In the genomic region with DNA sequence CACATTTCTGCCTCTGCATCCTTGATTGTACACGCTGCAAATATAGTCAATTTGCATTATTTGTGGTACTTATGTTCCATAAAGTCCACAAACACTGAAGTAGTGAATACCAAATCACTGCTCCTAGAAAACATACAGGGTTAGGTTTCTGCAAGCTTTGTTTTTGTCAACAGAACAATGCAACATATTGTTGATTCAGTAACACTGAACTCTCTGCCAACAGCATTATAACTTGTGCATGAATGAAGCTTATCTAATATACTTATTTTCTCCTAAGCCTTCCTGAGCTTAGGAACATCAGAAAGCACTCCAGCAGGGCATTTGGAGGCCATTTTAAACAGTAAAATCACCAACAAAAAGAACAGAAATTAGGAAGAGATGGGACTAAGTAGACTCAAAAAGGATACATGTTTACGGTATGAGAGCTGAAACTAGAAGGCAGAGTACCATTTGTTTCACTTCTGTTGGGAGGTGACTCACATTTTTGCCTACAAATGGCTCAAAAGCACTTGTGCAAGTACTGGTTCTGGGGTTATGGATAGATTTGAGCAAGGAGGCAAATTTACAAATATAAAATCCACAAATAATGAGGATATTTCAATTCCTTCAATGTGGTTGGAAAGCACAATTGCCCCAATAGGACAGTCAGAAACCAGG, we compare ENCODE assay signal across 1 cellular context.
TF ChIP-seq lines count a peak whose summit lies in the region.

No MANE protein-coding gene starts in this region.

TF ChIP-seq in IMR-90, 13 proteins besides CTCF, POLR2A, EP300 and RAD21:
- TF ChIP-seq CEBPB (IDR thresholded peaks at IDR 0.05; ENCODE audit: low read depth, low read length), result no peak
- TF ChIP-seq RFX5 (IDR thresholded peaks at IDR 0.05; ENCODE audit: low read depth, low read length), result no peak
- no peak for TF ChIP-seq RCOR1 (IDR thresholded peaks at IDR 0.05; ENCODE audit: insufficient replicate concordance, low read length)
- TF ChIP-seq FOS (IDR thresholded peaks at IDR 0.05; ENCODE audit: low read depth, low read length), result no peak
- no peak for TF ChIP-seq SMC3 (IDR thresholded peaks at IDR 0.05; ENCODE audit: low read depth, low read length)
- no peak for TF ChIP-seq MAZ (IDR thresholded peaks at IDR 0.05; ENCODE audit: borderline replicate concordance, low read depth, low read length)
- no peak for TF ChIP-seq BHLHE40 (IDR thresholded peaks at IDR 0.05; ENCODE audit: low read depth, low read length)
- TF ChIP-seq CHD1 (IDR thresholded peaks at IDR 0.05; ENCODE audit: low read depth, low read length), result no peak
- TF ChIP-seq, protein P1, sequence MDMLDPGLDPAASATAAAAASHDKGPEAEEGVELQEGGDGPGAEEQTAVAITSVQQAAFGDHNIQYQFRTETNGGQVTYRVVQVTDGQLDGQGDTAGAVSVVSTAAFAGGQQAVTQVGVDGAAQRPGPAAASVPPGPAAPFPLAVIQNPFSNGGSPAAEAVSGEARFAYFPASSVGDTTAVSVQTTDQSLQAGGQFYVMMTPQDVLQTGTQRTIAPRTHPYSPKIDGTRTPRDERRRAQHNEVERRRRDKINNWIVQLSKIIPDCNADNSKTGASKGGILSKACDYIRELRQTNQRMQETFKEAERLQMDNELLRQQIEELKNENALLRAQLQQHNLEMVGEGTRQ (IDR thresholded peaks at IDR 0.05; ENCODE audit: low read depth, low read length), result no peak
- TF ChIP-seq NFE2L2 (IDR thresholded peaks at IDR 0.05; ENCODE audit: low read depth, low read length), result no peak
- TF ChIP-seq ELK1 (IDR thresholded peaks at IDR 0.05; ENCODE audit: borderline replicate concordance, low read depth, low read length), result no peak
- no peak for TF ChIP-seq MXI1 (IDR thresholded peaks at IDR 0.05; ENCODE audit: borderline replicate concordance, low read depth, low read length)
- TF ChIP-seq MAFK (IDR thresholded peaks at IDR 0.05; ENCODE audit: low read depth, low read length), result no peak
TF ChIP-seq in IMR-90: peak in this region for 0.
